Comparison of ENCODE assay signal across 13 cellular contexts in the genomic region with DNA sequence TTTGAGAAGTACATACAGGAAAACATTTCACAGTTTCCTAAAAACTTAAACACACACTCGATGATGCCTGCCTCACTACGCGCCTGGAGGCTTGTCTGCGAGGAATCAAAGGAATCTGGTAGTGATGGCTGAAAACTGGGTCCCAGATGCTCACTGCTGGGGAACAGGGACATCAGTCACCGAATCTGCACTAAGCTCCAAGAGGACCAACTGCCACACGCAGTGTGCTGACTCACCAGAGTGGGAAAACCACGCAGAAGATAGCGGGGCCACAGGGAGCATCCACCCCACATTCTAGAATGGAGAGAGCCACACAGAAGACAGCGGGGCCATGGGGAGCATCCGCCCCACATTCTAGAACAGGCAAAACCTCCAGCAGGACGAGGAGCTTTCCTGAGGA. TPM values are rescaled to one million over a fixed set of nuclear protein-coding genes. Genes with fewer than 3 reads are reported as not detected.
DNase-seq lines count a peak whose midpoint lies in the region; ATAC-seq and TF ChIP-seq lines count a peak whose summit lies in the region.
"Had no signal": no experiment of that assay in that cellular context is flagged by ENCODE, and none has a peak within 500 bp of the region (broad histone marks: within the 10 kb centered on the region; RNA-seq: fewer than 3 reads in every experiment).

No MANE protein-coding gene starts in this region.

- no peak overlapping the region for H3K9ac ChIP-seq in mesendoderm (ENCODE audit: low read length)

- no peak overlapping the region for H2AK5ac ChIP-seq in mesendoderm (ENCODE audit: low read length)

- no CpG with 5 or more reads among the region's 11 CpGs for WGBS in mesendoderm (ENCODE audit: extremely low coverage, insufficient coverage, low lambda C conversion rate)

- H3K9me3 Mint-ChIP-seq in activated T-helper 17 cell treated with anti-CD3 and anti-CD28 coated beads, Interleukin-2, amount 50 U/mL, for 72 hours: no peaks in the 10 kb centered on the region

- H3K27ac Mint-ChIP-seq in activated T-helper 17 cell treated with anti-CD3 and anti-CD28 coated beads, Interleukin-2, amount 50 U/mL, for 72 hours: peak overlapping the region; percentile 31

- H3K4me3 Mint-ChIP-seq in activated T-helper 17 cell treated with anti-CD3 and anti-CD28 coated beads, Interleukin-2, amount 50 U/mL, for 72 hours: no peak overlapping the region

- no peaks in the 10 kb centered on the region for H3K27me3 Mint-ChIP-seq in activated T-helper 17 cell treated with anti-CD3 and anti-CD28 coated beads, Interleukin-2, amount 50 U/mL, for 72 hours
- H3K27me3 Mint-ChIP-seq: CD4-positive, alpha-beta memory T cell had no signal

- H3K4ac ChIP-seq in mesendoderm (ENCODE audit: low read depth, low read length): no peak overlapping the region

- H3K36me3 ChIP-seq in mesendoderm (ENCODE audit: control insufficient read depth, insufficient read depth, low read length): no peaks in the 10 kb centered on the region
- H3K36me3 ChIP-seq: HAP-1 had no signal

- peaks cover 22% of the 10 kb centered on the region for H3K79me1 ChIP-seq in mesendoderm (ENCODE audit: low read length)

- H3K23ac ChIP-seq in mesendoderm (ENCODE audit: low read length): no peak overlapping the region

- H3K4me3 ChIP-seq in mesendoderm (ENCODE audit: low read length): no peak overlapping the region
- H3K4me3 ChIP-seq: A549, HAP-1 had no signal

- peaks cover 5% of the 10 kb centered on the region for H3K79me2 ChIP-seq in mesendoderm (ENCODE audit: control insufficient read depth, insufficient read depth, low read length)

- peaks cover 3% of the 10 kb centered on the region for H3K4me1 ChIP-seq in mesendoderm (ENCODE audit: control insufficient read depth, low read depth, low read length)

- H3K18ac ChIP-seq in mesendoderm (ENCODE audit: low read length): no peak overlapping the region

- H3K36me3 Mint-ChIP-seq in activated T-helper 17 cell treated with anti-CD3 and anti-CD28 coated beads, Interleukin-2, amount 50 U/mL, for 72 hours (ENCODE audit: low read depth): no peaks in the 10 kb centered on the region

- H2BK120ac ChIP-seq in mesendoderm (ENCODE audit: low read depth, low read length): no peak overlapping the region

- CTCF ChIA-PET in HEK293T (lab: Yijun Ruan, JAX): interaction anchor here (0.6 kb wide), 1 partner anchor 19 kb away, joined by 3 read pairs; no protein-coding TSS in a partner anchor

- no peak overlapping the region for H4K8ac ChIP-seq in mesendoderm (ENCODE audit: low read depth, low read length)

- POLR2A ChIA-PET in HEK293T (lab: Yijun Ruan, JAX): no interaction called here

- DNase-seq in AG08396 (ENCODE audit: low spot score) (peak; percentile 47), EL (peak; percentile 16), mesendoderm (no peak), cerebellar cortex (ENCODE audit: low spot score) (no peak), HEK293T (ENCODE audit: extremely low spot score) (no peak), mucosa of gallbladder (ENCODE audit: low spot score) (no peak)
- DNase-seq: CD4-positive, alpha-beta memory T cell; NCI-H1105 treated with DMSO at 0.1 percent for 48 hours; NCI-H187 treated with DMSO at 0.1 percent for 48 hours had no signal

- H4K5ac ChIP-seq in mesendoderm (ENCODE audit: low read length): no peak overlapping the region

- peak overlapping the region; percentile 25 for H3K56ac ChIP-seq in mesendoderm (ENCODE audit: low read length)

- H3K27ac ChIP-seq in mesendoderm (ENCODE audit: low read depth, low read length): no peak overlapping the region
- H3K27ac ChIP-seq: A549 had no signal

- H3K27me3 ChIP-seq in mesendoderm (ENCODE audit: insufficient read depth, low read length, poor library complexity): no peaks in the 10 kb centered on the region

- no peak overlapping the region for H2BK15ac ChIP-seq in mesendoderm (replicated peaks; ENCODE audit: low read depth)

- no peak overlapping the region for H2BK5ac ChIP-seq in mesendoderm (ENCODE audit: low read length)

- no peak for ATAC-seq in activated T-helper 17 cell treated with anti-CD3 and anti-CD28 coated beads, Interleukin-2, amount 50 U/mL, for 72 hours (replicated peaks)
- ATAC-seq: A549, HepG2 had no signal

- H3K4me1 Mint-ChIP-seq in activated T-helper 17 cell treated with anti-CD3 and anti-CD28 coated beads, Interleukin-2, amount 50 U/mL, for 72 hours: peaks cover 12% of the 10 kb centered on the region

- no peak overlapping the region for H3K4me2 ChIP-seq in mesendoderm (ENCODE audit: low read length)
- H3K4me2 ChIP-seq: A549 had no signal

TF ChIP-seq in HEK293T, 16 proteins besides CTCF, POLR2A, EP300 and RAD21:
- no peak for TF ChIP-seq L3MBTL2 (conservative IDR thresholded peaks at IDR 0.05)
- TF ChIP-seq SP1 (IDR thresholded peaks at IDR 0.05): no peak
- no peak for TF ChIP-seq FOXK2 (IDR thresholded peaks at IDR 0.05)
- TF ChIP-seq NFRKB (IDR thresholded peaks at IDR 0.05): no peak
- no peak for TF ChIP-seq ARNT (IDR thresholded peaks at IDR 0.05)
- TF ChIP-seq FOXA1 (IDR thresholded peaks at IDR 0.05): no peak
- no peak for TF ChIP-seq CTBP1 (IDR thresholded peaks at IDR 0.05; ENCODE audit: borderline replicate concordance)
- TF ChIP-seq, protein P1, sequence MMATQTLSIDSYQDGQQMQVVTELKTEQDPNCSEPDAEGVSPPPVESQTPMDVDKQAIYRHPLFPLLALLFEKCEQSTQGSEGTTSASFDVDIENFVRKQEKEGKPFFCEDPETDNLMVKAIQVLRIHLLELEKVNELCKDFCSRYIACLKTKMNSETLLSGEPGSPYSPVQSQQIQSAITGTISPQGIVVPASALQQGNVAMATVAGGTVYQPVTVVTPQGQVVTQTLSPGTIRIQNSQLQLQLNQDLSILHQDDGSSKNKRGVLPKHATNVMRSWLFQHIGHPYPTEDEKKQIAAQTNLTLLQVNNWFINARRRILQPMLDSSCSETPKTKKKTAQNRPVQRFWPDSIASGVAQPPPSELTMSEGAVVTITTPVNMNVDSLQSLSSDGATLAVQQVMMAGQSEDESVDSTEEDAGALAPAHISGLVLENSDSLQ (IDR thresholded peaks at IDR 0.05): no peak
TF ChIP-seq in HEK293T: peak in this region for 0.

RNA-seq across cellular contexts. Expression of a gene that starts 24.3 kb away (rescaled TPM):
- 10 to 100 TPM; 24.5 to 26.7 TPM for total RNA-seq in activated T-helper 17 cell treated with anti-CD3 and anti-CD28 coated beads, Interleukin-2, amount 50 U/mL, for 72 hours
- 8.7 TPM for polyA plus RNA-seq in mesendoderm (2013, experiment 1 of 2)
- 8.7 TPM for polyA plus RNA-seq in mesendoderm (2013, experiment 2 of 2)
- total RNA-seq in mucosa of gallbladder: 73.4 TPM

Comparison
In these comparisons a context has a peak if more than half of its experiments do, and no peak if none do; other contexts are left out.
1. DNase-seq: peak in AG08396 (single experiment) and EL (single experiment); none in mesendoderm (single experiment), cerebellar cortex (single experiment), HEK293T (single experiment) and mucosa of gallbladder (single experiment).